In the genomic region with DNA sequence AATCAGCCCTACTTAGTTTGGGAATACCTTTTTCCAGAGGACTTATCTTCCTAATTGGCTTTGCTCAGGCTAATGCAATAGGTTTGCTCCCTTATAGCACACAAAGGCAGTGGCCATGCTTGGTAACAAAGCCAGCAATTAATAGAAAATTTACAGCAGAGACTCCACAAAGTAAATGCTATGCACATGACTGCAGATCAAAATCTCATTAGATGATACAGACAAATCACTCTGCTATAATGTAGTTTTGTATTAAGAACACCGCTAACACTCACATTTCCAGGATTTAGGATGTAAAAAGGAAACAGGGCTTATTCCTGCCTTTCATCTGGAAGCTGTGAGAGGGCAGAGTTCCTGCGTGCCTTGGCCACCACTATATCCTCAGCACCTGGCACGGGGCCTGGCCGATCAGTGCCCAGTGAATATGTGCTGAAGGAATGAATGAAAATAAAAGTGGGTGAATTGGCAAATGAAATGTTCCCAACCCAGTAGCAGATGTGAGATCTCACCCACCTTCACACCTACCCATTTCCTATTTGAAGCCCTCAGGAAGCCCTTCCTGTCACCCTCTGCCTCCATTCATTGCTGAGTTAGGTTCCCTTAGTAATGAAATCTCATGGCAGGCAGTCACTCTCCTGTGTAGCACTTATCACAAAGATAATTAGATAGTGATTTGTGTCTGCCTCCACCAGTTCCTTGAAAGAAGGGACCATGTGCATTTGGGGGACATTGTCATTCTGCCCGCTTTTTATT, we compare ENCODE assay signal across 10 cellular contexts. TPM values are rescaled to one million over a fixed set of nuclear protein-coding genes. Genes with fewer than 3 reads are reported as not detected.
DNase-seq lines count a peak whose midpoint lies in the region; ATAC-seq lines count a peak whose summit lies in the region.
"Had no signal": no experiment of that assay in that cellular context is flagged by ENCODE, and none has a peak within 500 bp of the region (broad histone marks: within the 10 kb centered on the region; RNA-seq: fewer than 3 reads in every experiment).

No MANE protein-coding gene starts in this region.

- peaks cover 2 to 35% (median 4%) of the 10 kb centered on the region in 3 donors for H3K36me3 Mint-ChIP-seq in CD8-positive, alpha-beta memory T cell
- peaks cover 4% of the 10 kb centered on the region for H3K36me3 Mint-ChIP-seq in IgD-negative memory B cell
- peaks cover 93% of the 10 kb centered on the region for H3K36me3 Mint-ChIP-seq in activated T-helper 17 cell treated with anti-CD3 and anti-CD28 coated beads, Interleukin-2, amount 50 U/mL, for 72 hours (ENCODE audit: low read depth)
- H3K36me3 Mint-ChIP-seq in naive thymus-derived CD8-positive, alpha-beta T cell, result peaks cover 0 to 10% (median 6%) of the 10 kb centered on the region in 3 donors

- H3K9me3 ChIP-seq in CD8-positive, alpha-beta memory T cell (ENCODE audit: low read length), result no peaks in the 10 kb centered on the region

- H3K4me3 Mint-ChIP-seq in CD8-positive, alpha-beta memory T cell, result peak overlapping the region; percentile 88 to 99 (median 99)
- H3K4me3 Mint-ChIP-seq in IgD-negative memory B cell, result peak overlapping the region; percentile 49 to 100 (median 95)
- peak overlapping the region; percentile 95 for H3K4me3 Mint-ChIP-seq in activated T-helper 17 cell treated with anti-CD3 and anti-CD28 coated beads, Interleukin-2, amount 50 U/mL, for 72 hours
- peak overlapping the region; percentile 93 to 100 (median 98) for H3K4me3 Mint-ChIP-seq in naive thymus-derived CD8-positive, alpha-beta T cell
- H3K4me3 Mint-ChIP-seq: H9 had no signal

- peaks cover 67 to 87% (median 78%) of the 10 kb centered on the region in 3 donors for H3K4me1 Mint-ChIP-seq in CD8-positive, alpha-beta memory T cell
- peaks cover 45 to 58% (median 57%) of the 10 kb centered on the region in 3 donors for H3K4me1 Mint-ChIP-seq in IgD-negative memory B cell
- H3K4me1 Mint-ChIP-seq in activated T-helper 17 cell treated with anti-CD3 and anti-CD28 coated beads, Interleukin-2, amount 50 U/mL, for 72 hours, result peaks cover 3% of the 10 kb centered on the region
- peaks cover 5 to 66% (median 43%) of the 10 kb centered on the region in 4 donors for H3K4me1 Mint-ChIP-seq in naive thymus-derived CD8-positive, alpha-beta T cell

- H3K27ac Mint-ChIP-seq in CD8-positive, alpha-beta memory T cell, result peak overlapping the region; percentile 85 to 99 (median 98)
- peak overlapping the region; percentile 93 to 100 (median 99) for H3K27ac Mint-ChIP-seq in IgD-negative memory B cell
- peak overlapping the region; percentile 97 for H3K27ac Mint-ChIP-seq in activated T-helper 17 cell treated with anti-CD3 and anti-CD28 coated beads, Interleukin-2, amount 50 U/mL, for 72 hours
- peak overlapping the region; percentile 91 to 100 (median 98) for H3K27ac Mint-ChIP-seq in naive thymus-derived CD8-positive, alpha-beta T cell

- no peaks in the 10 kb centered on the region for H3K9me3 Mint-ChIP-seq in CD8-positive, alpha-beta memory T cell
- no peaks in the 10 kb centered on the region for H3K9me3 Mint-ChIP-seq in IgD-negative memory B cell
- H3K9me3 Mint-ChIP-seq in activated T-helper 17 cell treated with anti-CD3 and anti-CD28 coated beads, Interleukin-2, amount 50 U/mL, for 72 hours, result no peaks in the 10 kb centered on the region
- H3K9me3 Mint-ChIP-seq in naive thymus-derived CD8-positive, alpha-beta T cell, result no peaks in the 10 kb centered on the region

- CTCF ChIA-PET in CD8-positive, alpha-beta memory T cell (lab: Charles Lee), result interaction anchor here (0.8 to 1.2 kb wide), 3 partner anchors 25 to 172 kb away, joined by 3 to 4 read pairs (median 4); no protein-coding TSS in a partner anchor

- peak in 3 of 5 donors; percentile 46 to 54 (median 51) for DNase-seq in CD8-positive, alpha-beta memory T cell
- peak in 2 of 10 donors; percentile 42 to 48 for DNase-seq in naive thymus-derived CD8-positive, alpha-beta T cell
- DNase-seq in DMS153 treated with DMSO at 0.1 percent for 48 hours (lab: John Stamatoyannopoulos, UW; ENCODE audit: unreplicated experiment) (no peak), DMS114 treated with DMSO at 0.1 percent for 48 hours (lab: John Stamatoyannopoulos, UW; ENCODE audit: unreplicated experiment) (no peak)
- DNase-seq: DMS 273 treated with DMSO at 0.1 percent for 48 hours, H9 had no signal

- peak overlapping the region; percentile 41 for H3K4me3 ChIP-seq in CD8-positive, alpha-beta memory T cell (ENCODE audit: low read length)

- no peaks in the 10 kb centered on the region for H3K36me3 ChIP-seq in CD8-positive, alpha-beta memory T cell (ENCODE audit: insufficient read depth, low read length)

- H3K27me3 ChIP-seq in CD8-positive, alpha-beta memory T cell (ENCODE audit: insufficient read depth, low read length, poor library complexity, severe bottlenecking), result no peaks in the 10 kb centered on the region

- H3K27ac ChIP-seq in CD8-positive, alpha-beta memory T cell (ENCODE audit: low read depth, low read length), result no peak overlapping the region

- peaks cover 67% of the 10 kb centered on the region for H3K4me1 ChIP-seq in CD8-positive, alpha-beta memory T cell (ENCODE audit: insufficient read depth, low read length)

- no peak for ATAC-seq in activated T-helper 17 cell treated with anti-CD3 and anti-CD28 coated beads, Interleukin-2, amount 50 U/mL, for 72 hours (replicated peaks)
- no peak for ATAC-seq in naive thymus-derived CD8-positive, alpha-beta T cell
- ATAC-seq in GM21825 (IDR thresholded peaks at IDR 0.05; ENCODE audit: unreplicated experiment), result no peak
- no peak for ATAC-seq in HG03097 (IDR thresholded peaks at IDR 0.05; ENCODE audit: low FRiP score, unreplicated experiment)

- POLR2A ChIA-PET in CD8-positive, alpha-beta memory T cell (lab: Charles Lee), result interaction anchor here (0.5 to 1.6 kb wide), 5 partner anchors 8 to 114 kb away, joined by 3 to 8 read pairs (median 4); no protein-coding TSS in a partner anchor
- POLR2A ChIA-PET in naive thymus-derived CD8-positive, alpha-beta T cell (lab: Charles Lee), result interaction anchor here (0.5 to 6.9 kb wide), 6 partner anchors 10 to 70 kb away, joined by 3 to 309 read pairs (median 5); a partner anchor contains a TSS

- H3K27me3 Mint-ChIP-seq in CD8-positive, alpha-beta memory T cell, result peaks cover 0 to 4% of the 10 kb centered on the region in 2 donors
- no peaks in the 10 kb centered on the region for H3K27me3 Mint-ChIP-seq in IgD-negative memory B cell
- H3K27me3 Mint-ChIP-seq in activated T-helper 17 cell treated with anti-CD3 and anti-CD28 coated beads, Interleukin-2, amount 50 U/mL, for 72 hours, result no peaks in the 10 kb centered on the region
- no peaks in the 10 kb centered on the region for H3K27me3 Mint-ChIP-seq in naive thymus-derived CD8-positive, alpha-beta T cell

RNA-seq across cellular contexts. Expression of a gene that starts 5.1 kb away (rescaled TPM):
- total RNA-seq in CD8-positive, alpha-beta memory T cell, result 100 to 1,000 TPM; 122 to 125 TPM
- polyA plus RNA-seq in CD8-positive, alpha-beta memory T cell, result 229 TPM
- polyA plus RNA-seq in IgD-negative memory B cell, result 241 TPM
- 100 to 1,000 TPM; 171 to 204 TPM for total RNA-seq in activated T-helper 17 cell treated with anti-CD3 and anti-CD28 coated beads, Interleukin-2, amount 50 U/mL, for 72 hours
- 100 to 1,000 TPM; 234 to 235 TPM for total RNA-seq in naive thymus-derived CD8-positive, alpha-beta T cell
- polyA plus RNA-seq in naive thymus-derived CD8-positive, alpha-beta T cell, result 100 to 1,000 TPM; 161 to 269 (median 226) TPM

Comparison
In these comparisons a context has a peak if more than half of its experiments do, and no peak if none do; other contexts are left out.
1. DNase-seq: peak in CD8-positive, alpha-beta memory T cell (3 of 5); none in DMS153 treated with DMSO at 0.1 percent for 48 hours (single experiment) and DMS114 treated with DMSO at 0.1 percent for 48 hours (single experiment).
2. Peak in every context shown above with its lines, with median percentiles within 50 percentile points of each other: H3K27ac Mint-ChIP-seq and H3K4me3 Mint-ChIP-seq.